Comparison of ENCODE assay signal across 14 cellular contexts in the genomic region with DNA sequence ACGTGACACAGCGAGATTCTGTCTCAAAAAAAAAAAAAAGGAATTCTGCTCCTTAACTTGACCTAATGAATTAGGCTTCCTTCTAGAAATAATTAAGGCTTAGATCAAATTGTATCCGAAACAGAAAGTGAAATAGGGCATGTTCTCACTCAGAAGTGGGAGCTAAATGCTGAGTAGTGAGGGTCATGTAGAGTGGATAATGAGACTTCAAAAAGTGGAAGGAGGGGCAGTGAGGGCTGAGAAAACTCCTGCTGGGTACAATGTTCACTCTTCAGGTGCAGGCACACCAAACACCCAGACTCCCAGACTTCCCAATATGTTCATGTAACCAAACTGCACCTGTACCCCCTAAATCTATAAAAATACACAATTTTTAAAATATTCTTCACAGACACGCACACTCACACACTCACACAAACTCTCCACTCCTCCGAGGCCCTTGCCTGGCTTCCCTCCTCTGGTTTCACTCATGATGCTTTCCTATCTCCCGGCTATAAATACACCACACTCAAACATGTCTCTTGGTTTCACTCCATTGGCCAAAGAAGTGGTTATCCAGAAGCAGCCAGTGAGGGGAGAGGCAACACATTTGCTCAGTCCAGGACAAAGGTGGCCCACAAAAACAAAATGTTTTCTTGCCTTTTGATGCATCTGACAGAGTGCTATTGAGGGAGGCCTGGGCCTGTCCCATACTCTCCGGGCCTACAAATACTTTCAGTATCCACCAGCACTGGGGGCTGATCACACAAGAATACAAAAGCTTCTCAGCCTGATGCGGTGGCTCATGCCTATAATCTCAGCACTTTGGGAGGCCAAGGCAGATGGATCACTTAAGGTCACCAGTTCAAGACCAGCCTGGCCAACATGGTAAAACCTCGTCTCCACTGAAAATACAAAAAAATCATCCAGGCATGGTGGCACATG.
DNase-seq lines count a peak whose midpoint lies in the region; ATAC-seq, FAIRE-seq and TF ChIP-seq lines count a peak whose summit lies in the region.
"Had no signal": no experiment of that assay in that cellular context is flagged by ENCODE, and none has a peak within 500 bp of the region (broad histone marks: within the 10 kb centered on the region; RNA-seq: fewer than 3 reads in every experiment).

No MANE protein-coding gene starts in this region.

- no peak for DNase-seq in A549 (ENCODE audit: low read depth in 1 of 2, low spot score in 1 of 2)
- DNase-seq in GM12891 (ENCODE audit: insufficient read length, low spot score), result no peak
- DNase-seq in Panc1 (ENCODE audit: low read depth, low spot score), result no peak
- no peak for DNase-seq in right cardiac atrium
- DNase-seq in stimulated activated naive CD4-positive, alpha-beta T cell (lab: John Stamatoyannopoulos, UW), result no peak
- no peak for DNase-seq in globus pallidus (ENCODE audit: low spot score)
- DNase-seq: activated CD4-positive, alpha-beta T cell treated with anti-CD3 and anti-CD28 coated beads, Interleukin-2, amount 50 U/mL, for 1 hour; activated naive CD4-positive, alpha-beta T cell treated with anti-CD3 and anti-CD28 coated beads, Interleukin-2, amount 50 U/mL, for 16 hours; BE2C; cortex of kidney; PC-3; stimulated activated CD4-positive, alpha-beta T cell treated with anti-CD3 and anti-CD28 coated beads, Interleukin-12 subunit alpha, Interleukin-12 subunit beta, amount 100 ng/mL, for 4 hours had no signal

- TF ChIP-seq POLR2A in A549 (IDR thresholded peaks at IDR 0.05; ENCODE audit: low read length), result no peak
- no peak for TF ChIP-seq POLR2A in GM12891 (IDR thresholded peaks at IDR 0.05; ENCODE audit: low read depth, low read length)

- FAIRE-seq in A549 (lab: Jason Lieb, UNC) (no peak), GM12891 (lab: Jason Lieb, UNC) (peak; percentile 28)

- no peak for TF ChIP-seq EP300 in A549 (IDR thresholded peaks at IDR 0.05)

- BruUV-seq in Panc1 (replicated peaks; lab: Mats Ljungman, UMichigan), result no TSS peak

- intact Hi-C loops in Panc1 (cut with micrococcal nuclease; ENCODE audit: unreplicated experiment), result loop anchor here (10.0 kb wide), 2 partner anchors 195 to 265 kb away; a partner anchor contains a TSS
- intact Hi-C loops in right cardiac atrium (cut with DNase I), result loop anchor here in 1 of 4 donors (10.0 kb wide), 2 partner anchors 195 to 265 kb away; a partner anchor contains a TSS

- peak overlapping the region; percentile 3 to 41; a peak in 2 of 6 replicates for H3K27ac ChIP-seq in A549
- peak overlapping the region; percentile 90 for H3K27ac ChIP-seq in Panc1 (ENCODE audit: low read length)
- H3K27ac ChIP-seq in right cardiac atrium (ENCODE audit: low read length), result peak overlapping the region; percentile 34

- no peak overlapping the region for H3K4me2 ChIP-seq in A549

- H3K27me3 ChIP-seq in Panc1 (ENCODE audit: control insufficient read depth, insufficient read depth, low read length) (no peaks in the 10 kb centered on the region), right cardiac atrium (ENCODE audit: control insufficient read depth, insufficient read depth) (no peaks in the 10 kb centered on the region)
- H3K27me3 ChIP-seq: BE2C had no signal

- no peak for TF ChIP-seq RAD21 in A549 (conservative IDR thresholded peaks at IDR 0.05 in 1 of 2, IDR thresholded peaks at IDR 0.05 in 1 of 2)

- 93% methylated on average over 9 of the region's 9 CpGs for WGBS in A549 (ENCODE audit: missing lambda C conversion rate)
- WGBS in right cardiac atrium, result 67% methylated on average over 9 of the region's 9 CpGs

- H3K9me3 ChIP-seq in A549 (0 out of 3 replicates have a peak, but pooled peaks cover 2% of the 10 kb centered on the region), Panc1 (ENCODE audit: control insufficient read depth, insufficient read depth, low read depth, low read length) (no peaks in the 10 kb centered on the region), right cardiac atrium (ENCODE audit: control insufficient read depth, low read length) (no peaks in the 10 kb centered on the region)
- H3K9me3 ChIP-seq: BE2C had no signal

- H3K36me3 ChIP-seq in Panc1 (ENCODE audit: control insufficient read depth, insufficient read depth, low read length), result no peaks in the 10 kb centered on the region
- H3K36me3 ChIP-seq: BE2C had no signal

- no peak for ATAC-seq in A549
- ATAC-seq in Panc1, result no peak
- peak; percentile 33 to 56 for ATAC-seq in right cardiac atrium
- ATAC-seq in GM18498 (IDR thresholded peaks at IDR 0.05; ENCODE audit: unreplicated experiment), result no peak
- no peak for ATAC-seq in HG02870 (IDR thresholded peaks at IDR 0.05; ENCODE audit: unreplicated experiment)
- ATAC-seq: PC-3 had no signal

- in situ Hi-C loops in Panc1 (cut with HindIII; ENCODE audit: low pct_unique_long_range_greater_than_20kb, low sequenced_read_pairs), result no loop called here

- H3K4me1 ChIP-seq in A549 (peaks cover 25% of the 10 kb centered on the region), Panc1 (ENCODE audit: control insufficient read depth, insufficient read depth, low read length) (peaks cover 29% of the 10 kb centered on the region), right cardiac atrium (ENCODE audit: control insufficient read depth, insufficient read depth, low read length) (peaks cover 8% of the 10 kb centered on the region)
- H3K4me1 ChIP-seq: BE2C had no signal

- TF ChIP-seq CTCF in A549 (IDR thresholded peaks at IDR 0.05), result no peak
- no peak for TF ChIP-seq CTCF in Panc1 (IDR thresholded peaks at IDR 0.05)

- CTCF ChIA-PET in A549 (lab: Yijun Ruan, JAX), result interaction anchor here (0.6 to 1.2 kb wide), 4 partner anchors 88 to 384 kb away, joined by 3 to 5 read pairs (median 4); no protein-coding TSS in a partner anchor
- CTCF ChIA-PET in Panc1 (lab: Charles Lee), result interaction anchor here (0.6 kb wide), 1 partner anchor 135 kb away, joined by 3 read pairs; no protein-coding TSS in a partner anchor

- POLR2A ChIA-PET in A549 (lab: Yijun Ruan, JAX), result no interaction called here
- POLR2A ChIA-PET in Panc1 (lab: Charles Lee), result interaction anchor here (0.7 kb wide), 1 partner anchor 78 kb away, joined by 4 read pairs; no protein-coding TSS in a partner anchor

- H3K4me3 ChIP-seq in A549 (no peak overlapping the region), Panc1 (ENCODE audit: low read depth in 2 of 2, low read length in 2 of 2) (no peak overlapping the region), right cardiac atrium (ENCODE audit: low read length) (no peak overlapping the region)

TF ChIP-seq in A549, 52 proteins besides CTCF, POLR2A, EP300 and RAD21:
- TF ChIP-seq EHF (CRISPR knock-in tag; IDR thresholded peaks at IDR 0.05), result no peak
- TF ChIP-seq, protein P1, sequence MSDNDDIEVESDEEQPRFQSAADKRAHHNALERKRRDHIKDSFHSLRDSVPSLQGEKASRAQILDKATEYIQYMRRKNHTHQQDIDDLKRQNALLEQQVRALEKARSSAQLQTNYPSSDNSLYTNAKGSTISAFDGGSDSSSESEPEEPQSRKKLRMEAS (IDR thresholded peaks at IDR 0.05), result no peak

TF ChIP-seq in GM12891, 5 proteins besides CTCF, POLR2A, EP300 and RAD21:
- TF ChIP-seq SPI1 (IDR thresholded peaks at IDR 0.05; ENCODE audit: low read depth, low read length) (no peak), POLR2AphosphoS5 (IDR thresholded peaks at IDR 0.05; ENCODE audit: low read depth, low read length) (no peak), POU2F2 (IDR thresholded peaks at IDR 0.05; ENCODE audit: low read depth, low read length) (no peak), PAX5 (IDR thresholded peaks at IDR 0.05; ENCODE audit: insufficient read depth, low read length, severe bottlenecking) (no peak), TAF1 (IDR thresholded peaks at IDR 0.05; ENCODE audit: low read depth, low read length) (no peak)

Comparison
In these comparisons a context has a peak if more than half of its experiments do, and no peak if none do; other contexts are left out.
1. ATAC-seq: peak in right cardiac atrium (2 of 2); none in A549 (0 of 2), Panc1 (single experiment), GM18498 (single experiment) and HG02870 (single experiment).
2. H3K27ac ChIP-seq: peak in every context shown above with its lines; median percentile 90 in Panc1; 34 in right cardiac atrium; 22 in A549.